In the genomic region with DNA sequence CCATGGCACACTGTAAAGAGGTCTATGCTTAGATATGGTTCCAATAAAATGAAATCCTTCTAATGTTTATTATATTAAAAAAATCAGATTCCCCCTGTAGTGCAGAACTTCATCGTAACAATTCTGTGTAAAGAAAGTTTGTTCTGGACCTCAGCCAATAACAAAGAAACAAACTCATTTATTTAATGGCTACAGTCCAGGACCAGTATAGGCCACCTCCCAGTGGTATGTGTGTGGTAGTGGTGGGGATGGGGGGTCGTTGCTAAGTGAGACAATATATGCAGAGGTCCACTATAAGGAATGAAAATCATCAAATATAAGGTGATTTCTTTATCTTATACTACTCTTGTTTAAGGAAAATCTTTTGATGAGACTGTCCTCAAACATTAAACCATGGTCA, we compare ENCODE assay signal across 26 cellular contexts.
"Had no signal": no experiment of that assay in that cellular context is flagged by ENCODE, and none has a peak within 500 bp of the region (broad histone marks: within the 10 kb centered on the region; RNA-seq: fewer than 3 reads in every experiment).

No MANE protein-coding gene starts in this region.

- H3K4me1 ChIP-seq: SJCRH30 had no signal

- H3K27ac ChIP-seq: ascending aorta, cardiac muscle cell, SJCRH30, SK-N-MC had no signal

- DNase-seq: activated CD4-positive, alpha-beta T cell treated with anti-CD3 and anti-CD28 coated beads, Interleukin-2, amount 10 ng/mL, durations not matched to agents 24 days and 14 days; activated CD4-positive, alpha-beta T cell treated with anti-CD3 and anti-CD28 coated beads, Interleukin-2, amount 50 U/mL, for 4 hours; activated CD8-positive, alpha-beta T cell treated with anti-CD3 and anti-CD28 coated beads for 36 hours; activated effector memory CD4-positive, alpha-beta T cell treated with anti-CD3 and anti-CD28 coated beads, Interleukin-2, amount 50 U/mL, for 16 hours; activated naive CD4-positive, alpha-beta T cell; activated naive CD4-positive, alpha-beta T cell treated with anti-CD3 and anti-CD28 coated beads, Interleukin-2, amount 50 U/mL, for 16 hours; activated naive CD8-positive, alpha-beta T cell treated with anti-CD3 and anti-CD28 coated beads for 36 hours; activated T-cell treated with anti-CD3 and anti-CD28 coated beads, Interleukin-2, amount 50 U/mL, for 1 hour; activated T-cell treated with anti-CD3 and anti-CD28 coated beads, Interleukin-2, amount 50 U/mL, for 72 hours; amygdala; NCI-H1092 treated with DMSO at 0.1 percent for 48 hours; NCI-H1417; NCI-H146; NCI-H187; NCI-H2081; NCI-H2171 treated with DMSO at 0.1 percent for 48 hours; NCI-H2227 treated with DMSO at 0.1 percent for 48 hours; NCI-H524 treated with DMSO at 0.1 percent for 48 hours; NCI-H748 treated with DMSO at 0.1 percent for 48 hours; SHP77; SJCRH30; T1000 had no signal

- H3K9me3 ChIP-seq: ascending aorta, SJCRH30 had no signal

- FAIRE-seq: K562 had no signal

- H3K36me3 ChIP-seq: cardiac muscle cell, SJCRH30 had no signal

- H3K4me3 ChIP-seq: ascending aorta, cardiac muscle cell, K562, SJCRH30, SK-N-MC had no signal
